In genomic region chr1:217911908-217912307, GRCh38 we compare ENCODE assay signal across 2 cellular contexts.
TF ChIP-seq lines count a peak whose summit lies in the region.

No MANE protein-coding gene starts in this region.

TF ChIP-seq in A549, 52 proteins besides CTCF, POLR2A, EP300 and RAD21 (continued from another document):
- TF ChIP-seq ELK1 (IDR thresholded peaks at IDR 0.05; ENCODE audit: low read depth, low read length) (no peak), ZC3H11A (IDR thresholded peaks at IDR 0.05) (no peak), RCOR1 (IDR thresholded peaks at IDR 0.05; ENCODE audit: low read depth, low read length) (no peak), POLR2AphosphoS2 (conservative IDR thresholded peaks at IDR 0.05; ENCODE audit: low read length) (no peak)

TF ChIP-seq in H1, 55 proteins besides CTCF, POLR2A, EP300 and RAD21 (continued from another document):
- TF ChIP-seq ATF2 (IDR thresholded peaks at IDR 0.05; ENCODE audit: low read length) (no peak), SP2 (IDR thresholded peaks at IDR 0.05; ENCODE audit: low read length) (no peak), HDAC2 (IDR thresholded peaks at IDR 0.05; ENCODE audit: borderline replicate concordance in 1 of 2, low read depth in 2 of 2, low read length in 2 of 2) (no peak)
